ENCODE assay signal across 1 cellular context in genomic region chr1:163172596-163172995, GRCh38.
TF ChIP-seq lines count a peak whose summit lies in the region.

No MANE protein-coding gene starts in this region.

TF ChIP-seq in SK-N-SH, 30 proteins besides CTCF, POLR2A, EP300 and RAD21:
- TF ChIP-seq FOSL2 (IDR thresholded peaks at IDR 0.05; ENCODE audit: borderline replicate concordance, low read depth) (no peak), USF1 (IDR thresholded peaks at IDR 0.05; ENCODE audit: borderline replicate concordance, low read depth) (no peak), RFX5 (IDR thresholded peaks at IDR 0.05; ENCODE audit: low read length) (no peak), EZH2phosphoT487 (IDR thresholded peaks at IDR 0.05; ENCODE audit: borderline replicate concordance, low read depth) (no peak), POLR2AphosphoS5 (IDR thresholded peaks at IDR 0.05; ENCODE audit: low read depth, low read length) (no peak), CHD2 (IDR thresholded peaks at IDR 0.05; ENCODE audit: low read length, partially characterized antibody) (no peak), USF2 (IDR thresholded peaks at IDR 0.05; ENCODE audit: borderline replicate concordance, low read depth, low read length) (no peak), GABPA (IDR thresholded peaks at IDR 0.05; ENCODE audit: low read depth) (no peak), SMC3 (IDR thresholded peaks at IDR 0.05; ENCODE audit: low read depth, low read length) (no peak), IRF3 (IDR thresholded peaks at IDR 0.05; ENCODE audit: low read depth, low read length) (no peak), RCOR1 (IDR thresholded peaks at IDR 0.05; ENCODE audit: low read length) (no peak), SIN3A (IDR thresholded peaks at IDR 0.05; ENCODE audit: borderline replicate concordance, low read depth, low read length) (no peak), PBX3 (IDR thresholded peaks at IDR 0.05) (no peak), MAX (IDR thresholded peaks at IDR 0.05; ENCODE audit: low read depth) (no peak), NFIC (IDR thresholded peaks at IDR 0.05; ENCODE audit: borderline replicate concordance) (no peak), RXRA (IDR thresholded peaks at IDR 0.05; ENCODE audit: borderline replicate concordance, low read depth) (no peak), NRF1 (IDR thresholded peaks at IDR 0.05; ENCODE audit: low read depth, low read length) (no peak), MXI1 (IDR thresholded peaks at IDR 0.05; ENCODE audit: low read depth, low read length) (no peak), TAF1 (IDR thresholded peaks at IDR 0.05; ENCODE audit: borderline replicate concordance, low read depth, low read length) (no peak)
